ENCODE assay signal across 8 cellular contexts in genomic region chr21:14864211-14865021, GRCh38.
DNase-seq lines count a peak whose midpoint lies in the region; ATAC-seq and TF ChIP-seq lines count a peak whose summit lies in the region.

No MANE protein-coding gene starts in this region.

- peak; percentile 53 for TF ChIP-seq CTCF in neural cell (IDR thresholded peaks at IDR 0.05; ENCODE audit: poor library complexity, severe bottlenecking)
- peak in 2 of 3 experiments; percentile 11 to 53 for TF ChIP-seq CTCF in vagina (IDR thresholded peaks at IDR 0.05)

- no peaks in the 10 kb centered on the region for H4K20me1 ChIP-seq in neural cell (ENCODE audit: insufficient read depth)

- no peaks in the 10 kb centered on the region for H3K79me2 ChIP-seq in neural cell (replicated peaks; ENCODE audit: insufficient read depth, low read length)

- H3K36me3 ChIP-seq in neural cell (ENCODE audit: insufficient read depth, low read length) (no peaks in the 10 kb centered on the region), vagina (no peaks in the 10 kb centered on the region)

- H3K4me3 ChIP-seq in neural cell (ENCODE audit: low read length), result no peak overlapping the region
- no peak overlapping the region for H3K4me3 ChIP-seq in vagina

- H3F3A ChIP-seq in neural cell (ENCODE audit: insufficient read depth, low read length, poor library complexity, severe bottlenecking), result no peaks in the 10 kb centered on the region

- H3K9me3 ChIP-seq in neural cell (ENCODE audit: low read length) (no peaks in the 10 kb centered on the region), vagina (no peaks in the 10 kb centered on the region)

- H3K4me1 Mint-ChIP-seq in activated CD8-positive, alpha-beta memory T cell treated with anti-CD3 and anti-CD28 coated beads, Interleukin-2, amount 10 ng/mL, durations not matched to agents 7 days and 5 days, result no peaks in the 10 kb centered on the region

- H3K27ac Mint-ChIP-seq in activated CD8-positive, alpha-beta memory T cell treated with anti-CD3 and anti-CD28 coated beads, Interleukin-2, amount 10 ng/mL, durations not matched to agents 7 days and 5 days, result no peak overlapping the region

- H3K4me2 ChIP-seq in neural cell (ENCODE audit: low read length), result no peak overlapping the region

- H3K27ac ChIP-seq in neural cell (ENCODE audit: low read length), result peak overlapping the region; percentile 49
- peak overlapping the region; percentile 56 for H3K27ac ChIP-seq in vagina

- no peak for TF ChIP-seq POLR2A in vagina (IDR thresholded peaks at IDR 0.05)

- no peaks in the 10 kb centered on the region for H3K27me3 ChIP-seq in neural cell (ENCODE audit: insufficient read depth, low read depth, low read length)
- H3K27me3 ChIP-seq in vagina, result no peaks in the 10 kb centered on the region

- no peak for TF ChIP-seq EP300 in neural cell (conservative IDR thresholded peaks at IDR 0.05; ENCODE audit: poor library complexity, severe bottlenecking)

- peak; percentile 77 for ATAC-seq in HG02623 (IDR thresholded peaks at IDR 0.05; ENCODE audit: unreplicated experiment)
- ATAC-seq in activated CD8-positive, alpha-beta memory T cell treated with anti-CD3 and anti-CD28 coated beads, Interleukin-2, amount 10 ng/mL, durations not matched to agents 7 days and 5 days, result peak; percentile 65

- intact Hi-C loops in vagina (cut with DNase I), result no loop called here

- peak; percentile 52 for TF ChIP-seq RAD21 in neural cell (conservative IDR thresholded peaks at IDR 0.05)

- peak; percentile 51 for DNase-seq in SIG-M5 treated with dmso at 0.1 percent for 504 hours (lab: John Stamatoyannopoulos, UW; ENCODE audit: unreplicated experiment)
- DNase-seq in SIG-M5 (lab: John Stamatoyannopoulos, UW), result no peak
- peak; percentile 10 for DNase-seq in NCI-H2081 treated with DMSO at 0.1 percent for 48 hours (lab: John Stamatoyannopoulos, UW)
- DNase-seq in activated CD8-positive, alpha-beta memory T cell treated with anti-CD3 and anti-CD28 coated beads, Interleukin-2, amount 10 ng/mL, durations not matched to agents 7 days and 5 days, result peak; percentile 56
- peak; percentile 47 for DNase-seq in fibroblast of the conjunctiva (ENCODE audit: low read depth)
- DNase-seq in vagina (ENCODE audit: extremely low spot score in 2 of 2), result no peak

- no peak overlapping the region for H2AFZ ChIP-seq in neural cell (ENCODE audit: low read depth, low read length)

- H3K4me3 Mint-ChIP-seq in activated CD8-positive, alpha-beta memory T cell treated with anti-CD3 and anti-CD28 coated beads, Interleukin-2, amount 10 ng/mL, durations not matched to agents 7 days and 5 days, result no peak overlapping the region

- CTCF ChIA-PET in activated CD8-positive, alpha-beta memory T cell treated with anti-CD3 and anti-CD28 coated beads, Interleukin-2, amount 10 ng/mL, durations not matched to agents 7 days and 5 days (lab: Charles Lee), result interaction anchor here (0.7 to 2.3 kb wide), 9 partner anchors 10 to 627 kb away, joined by 3 to 7 read pairs (median 3); partner anchors contain the start of gene NRIP1

- no peaks in the 10 kb centered on the region for H3K9me2 ChIP-seq in neural cell (ENCODE audit: insufficient read depth, low read length)

- H3K9me3 Mint-ChIP-seq in activated CD8-positive, alpha-beta memory T cell treated with anti-CD3 and anti-CD28 coated beads, Interleukin-2, amount 10 ng/mL, durations not matched to agents 7 days and 5 days (ENCODE audit: low read depth), result no peaks in the 10 kb centered on the region

- H3K4me1 ChIP-seq in vagina, result peaks cover 58% of the 10 kb centered on the region

- peaks cover 3% of the 10 kb centered on the region for H3K27me3 Mint-ChIP-seq in activated CD8-positive, alpha-beta memory T cell treated with anti-CD3 and anti-CD28 coated beads, Interleukin-2, amount 10 ng/mL, durations not matched to agents 7 days and 5 days

- no peak overlapping the region for H3K9ac ChIP-seq in neural cell (ENCODE audit: low read length)

- no peaks in the 10 kb centered on the region for H3K36me3 Mint-ChIP-seq in activated CD8-positive, alpha-beta memory T cell treated with anti-CD3 and anti-CD28 coated beads, Interleukin-2, amount 10 ng/mL, durations not matched to agents 7 days and 5 days

TF ChIP-seq in neural cell, 6 proteins besides CTCF, POLR2A, EP300 and RAD21:
- TF ChIP-seq POLR2AphosphoS5 (IDR thresholded peaks at IDR 0.05) (no peak), SMC3 (conservative IDR thresholded peaks at IDR 0.05; ENCODE audit: poor library complexity) (peak; percentile 33)

Comparison
In these comparisons a context has a peak if more than half of its experiments do, and no peak if none do; other contexts are left out.
1. DNase-seq: peak in SIG-M5 treated with dmso at 0.1 percent for 504 hours (single experiment), NCI-H2081 treated with DMSO at 0.1 percent for 48 hours (single experiment), activated CD8-positive, alpha-beta memory T cell treated with anti-CD3 and anti-CD28 coated beads, Interleukin-2, amount 10 ng/mL, durations not matched to agents 7 days and 5 days (single experiment) and fibroblast of the conjunctiva (single experiment); none in SIG-M5 (single experiment) and vagina (0 of 2).